Comparison of ENCODE assay signal across 23 cellular contexts in the genomic region with DNA sequence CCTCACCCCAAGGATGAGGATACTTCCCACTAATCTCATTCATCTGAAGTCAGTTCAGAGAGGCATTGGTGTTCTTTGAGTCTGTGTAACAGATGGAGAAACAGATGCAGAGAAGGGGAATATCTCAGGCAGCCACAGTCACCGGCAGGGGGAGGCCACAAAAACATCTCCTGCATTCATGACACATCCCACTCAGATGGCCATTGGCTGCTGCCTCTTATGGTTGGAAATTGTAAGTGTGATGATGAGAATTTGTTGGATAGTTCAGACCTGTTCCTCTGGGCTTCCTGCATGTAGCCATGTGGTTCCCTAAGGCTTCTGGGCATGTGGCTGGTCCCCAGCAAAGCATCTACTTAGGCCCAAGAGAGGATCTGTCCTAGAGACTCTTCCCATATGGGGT. TPM values are rescaled to one million over a fixed set of nuclear protein-coding genes. Genes with fewer than 3 reads are reported as not detected.
A peak's percentile ranks its signal among the peaks of the same experiment; 100 is the strongest.
DNase-seq lines count a peak whose midpoint lies in the region; TF ChIP-seq lines count a peak whose summit lies in the region.
"Had no signal": no experiment of that assay in that cellular context is flagged by ENCODE, and none has a peak within 500 bp of the region (broad histone marks: within the 10 kb centered on the region; RNA-seq: fewer than 3 reads in every experiment).

No MANE protein-coding gene starts in this region.

- H3K4me1 ChIP-seq in right atrium auricular region (no peaks in the 10 kb centered on the region), left ventricle myocardium inferior (no peaks in the 10 kb centered on the region), neural progenitor cell (no peaks in the 10 kb centered on the region), tibial nerve (no peaks in the 10 kb centered on the region)
- H3K4me1 ChIP-seq: A549; BLaER1 treated with 17β-estradiol and CSF1 and Interleukin-3, amounts not matched to agents 10 nM and 100 nM had no signal

- no peak for TF ChIP-seq EP300 in tibial nerve (IDR thresholded peaks at IDR 0.05)

- H3K27ac ChIP-seq in right atrium auricular region (no peak overlapping the region), left ventricle myocardium inferior (replicated peaks) (no peak overlapping the region), neural progenitor cell (no peak overlapping the region), tibial nerve (no peak overlapping the region)
- H3K27ac ChIP-seq: A549; BLaER1 treated with 17β-estradiol and CSF1 and Interleukin-3, amounts not matched to agents 10 nM and 100 nM; RWPE1 had no signal

- peaks cover 0 to 16% of the 10 kb centered on the region in 2 donors for H3K9me3 ChIP-seq in right atrium auricular region
- peaks cover 13% of the 10 kb centered on the region for H3K9me3 ChIP-seq in left ventricle myocardium inferior (replicated peaks)
- no peaks in the 10 kb centered on the region for H3K9me3 ChIP-seq in neural progenitor cell (ENCODE audit: low read depth)
- peaks cover 0 to 24% (median 0%) of the 10 kb centered on the region in 4 donors for H3K9me3 ChIP-seq in tibial nerve

- H4K20me1 ChIP-seq in neural progenitor cell (ENCODE audit: low read depth) = no peaks in the 10 kb centered on the region
- H4K20me1 ChIP-seq: BLaER1 treated with 17β-estradiol and CSF1 and Interleukin-3, amounts not matched to agents 10 nM and 100 nM had no signal

- no peak overlapping the region for H3K9ac ChIP-seq in neural progenitor cell
- H3K9ac ChIP-seq: BLaER1 treated with 17β-estradiol and CSF1 and Interleukin-3, amounts not matched to agents 10 nM and 100 nM had no signal

- H3F3A ChIP-seq in neural progenitor cell (ENCODE audit: low read depth) = no peaks in the 10 kb centered on the region

- no peaks in the 10 kb centered on the region for H3K36me3 Mint-ChIP-seq in type B pancreatic cell
- H3K36me3 Mint-ChIP-seq in neural progenitor cell = peaks cover 2% of the 10 kb centered on the region

- TF ChIP-seq POLR2A in tibial nerve (IDR thresholded peaks at IDR 0.05) = no peak

- H3K4me2 ChIP-seq in neural progenitor cell = no peak overlapping the region
- H3K4me2 ChIP-seq: A549; BLaER1 treated with 17β-estradiol and CSF1 and Interleukin-3, amounts not matched to agents 10 nM and 100 nM had no signal

- H3K27me3 ChIP-seq in right atrium auricular region (no peaks in the 10 kb centered on the region), left ventricle myocardium inferior (ENCODE audit: low read depth) (no peaks in the 10 kb centered on the region), neural progenitor cell (no peaks in the 10 kb centered on the region), tibial nerve (no peaks in the 10 kb centered on the region)
- H3K27me3 ChIP-seq: BLaER1 treated with 17β-estradiol and CSF1 and Interleukin-3, amounts not matched to agents 10 nM and 100 nM had no signal

- H3K4me1 Mint-ChIP-seq in type B pancreatic cell (ENCODE audit: unreplicated experiment) (no peaks in the 10 kb centered on the region), neural progenitor cell (peaks cover 4% of the 10 kb centered on the region)

- H3K36me3 ChIP-seq in right atrium auricular region (no peaks in the 10 kb centered on the region), left ventricle myocardium inferior (no peaks in the 10 kb centered on the region), neural progenitor cell (no peaks in the 10 kb centered on the region), tibial nerve (no peaks in the 10 kb centered on the region)
- H3K36me3 ChIP-seq: BLaER1 treated with 17β-estradiol and CSF1 and Interleukin-3, amounts not matched to agents 10 nM and 100 nM had no signal

- H3K27ac Mint-ChIP-seq in type B pancreatic cell (no peak overlapping the region), neural progenitor cell (no peak overlapping the region)
- H3K27ac Mint-ChIP-seq: CD4-positive, alpha-beta T cell had no signal

- no peak overlapping the region for H3K4me3 ChIP-seq in right atrium auricular region
- no peak overlapping the region for H3K4me3 ChIP-seq in left ventricle myocardium inferior
- H3K4me3 ChIP-seq in neural progenitor cell = no peak overlapping the region
- no peak overlapping the region for H3K4me3 ChIP-seq in tibial nerve
- H3K4me3 ChIP-seq: A549; BLaER1 treated with 17β-estradiol and CSF1 and Interleukin-3, amounts not matched to agents 10 nM and 100 nM had no signal

- H3K4me3 Mint-ChIP-seq in type B pancreatic cell = no peak overlapping the region
- no peak overlapping the region for H3K4me3 Mint-ChIP-seq in neural progenitor cell
- H3K4me3 Mint-ChIP-seq: CD4-positive, alpha-beta T cell had no signal

- H3K9me3 Mint-ChIP-seq in type B pancreatic cell (peaks cover 15% of the 10 kb centered on the region), neural progenitor cell (peaks cover 19% of the 10 kb centered on the region)

- H3K79me2 ChIP-seq in neural progenitor cell (ENCODE audit: low read depth) = no peaks in the 10 kb centered on the region

- intact Hi-C loops in left ventricle myocardium inferior (cut with micrococcal nuclease) = no loop called here

- TF ChIP-seq CTCF in right atrium auricular region (IDR thresholded peaks at IDR 0.05) (no peak), left ventricle myocardium inferior (IDR thresholded peaks at IDR 0.05; ENCODE audit: borderline replicate concordance) (no peak), type B pancreatic cell (conservative IDR thresholded peaks at IDR 0.05) (no peak), neural progenitor cell (IDR thresholded peaks at IDR 0.05) (no peak), tibial nerve (IDR thresholded peaks at IDR 0.05) (no peak)

- H2AFZ ChIP-seq in neural progenitor cell (replicated peaks) = no peak overlapping the region

- 100% methylated on average over 1 of the region's 1 CpG for WGBS in tibial nerve, 2 donors

- H3K27me3 Mint-ChIP-seq in type B pancreatic cell (peaks cover 20% of the 10 kb centered on the region), neural progenitor cell (ENCODE audit: insufficient read depth, low read depth) (peaks cover 5% of the 10 kb centered on the region)

- DNase-seq in right atrium auricular region (ENCODE audit: low spot score) (peak; percentile 4), left ventricle myocardium inferior (no peak), NCI-H1694 treated with DMSO at 0.1 percent for 48 hours (lab: John Stamatoyannopoulos, UW) (peak; percentile 74), cerebellar cortex (ENCODE audit: low spot score) (peak; percentile 30), type B pancreatic cell (ENCODE audit: extremely low spot score, unreplicated experiment) (peak; percentile 18), neural progenitor cell (ENCODE audit: low spot score) (no peak), tibial nerve (ENCODE audit: low spot score in 2 of 2) (no peak), NCI-H1105 treated with DMSO at 0.1 percent for 48 hours (lab: John Stamatoyannopoulos, UW) (no peak)
- DNase-seq: AML-193; CD4-positive, alpha-beta T cell; EL; KBM-7; NCI-H2081; NCI-H345; NCI-H510A treated with DMSO at 0.1 percent for 48 hours; SHP77; T-helper 1 cell had no signal

RNA-seq across cellular contexts. Expression of a gene that starts 45.9 kb away (rescaled TPM):
- under 1 TPM in 1 of 2 donors, not detected in 1; 0.16 TPM for total RNA-seq in right atrium auricular region
- 0.49 TPM for total RNA-seq in left ventricle myocardium inferior
- 55.6 and 198 TPM in 2 replicates for total RNA-seq in type B pancreatic cell (ENCODE audit: low replicate concordance)
- 0.03 TPM in 1 of 2 replicates, not detected in the other for total RNA-seq in neural progenitor cell (ENCODE audit: low replicate concordance)
- 1 to 10 TPM in 1 of 4 donors, under 1 TPM in 3; 0.21 to 1.7 (median 0.64) TPM for total RNA-seq in tibial nerve
- total RNA-seq: CD4-positive, alpha-beta T cell; LHCN-M2; MCF 10A; SK-MEL-5 had no signal

Comparison
In these comparisons a context has a peak if more than half of its experiments do, and no peak if none do; other contexts are left out.
1. DNase-seq: peak in right atrium auricular region (single experiment), NCI-H1694 treated with DMSO at 0.1 percent for 48 hours (single experiment), cerebellar cortex (single experiment) and type B pancreatic cell (single experiment); none in left ventricle myocardium inferior (single experiment), neural progenitor cell (single experiment), tibial nerve (0 of 2) and NCI-H1105 treated with DMSO at 0.1 percent for 48 hours (single experiment).
2. RNA of a gene that starts 45.9 kb away (total RNA-seq): 55.6 to 198 TPM in type B pancreatic cell; 0.21 to 1.7 TPM in tibial nerve, 0.49 TPM in left ventricle myocardium inferior (single experiment), 0.16 TPM in right atrium auricular region and 0.03 TPM in neural progenitor cell; every median in the first group is over 10 times any median in the second.